ENCODE assay signal across 27 cellular contexts in genomic region chr19:37886571-37886970, GRCh38. TPM values are rescaled to one million over a fixed set of nuclear protein-coding genes. Genes with fewer than 3 reads are reported as not detected.
"Had no signal": no experiment of that assay in that cellular context is flagged by ENCODE, and none has a peak within 500 bp of the region (broad histone marks: within the 10 kb centered on the region; RNA-seq: fewer than 3 reads in every experiment).

No MANE protein-coding gene starts in this region.

- H3K9me3 ChIP-seq: testis, upper lobe of right lung, uterus, vagina had no signal

- H3K27ac ChIP-seq: stomach, suprapubic skin, testis, thoracic aorta, tibial artery, tibial nerve, transverse colon, upper lobe of left lung, upper lobe of right lung, uterus, vagina had no signal

- H3K27me3 ChIP-seq: suprapubic skin, testis, tibial nerve, upper lobe of left lung, uterus, vagina had no signal

- H3K4me1 ChIP-seq: stomach, suprapubic skin, testis, tibial artery, tibial nerve, transverse colon, upper lobe of left lung, upper lobe of right lung, uterus, vagina had no signal

- H3K36me3 ChIP-seq: stomach, suprapubic skin, thoracic aorta, tibial artery, tibial nerve, transverse colon, upper lobe of left lung, upper lobe of right lung, uterus, vagina had no signal

- H3K4me3 ChIP-seq: stomach, suprapubic skin, testis, thoracic aorta, tibial artery, tibial nerve, transverse colon, upper lobe of left lung, upper lobe of right lung, uterus, vagina had no signal

- DNase-seq: stimulated activated CD4-positive, alpha-beta T cell treated with anti-CD3 and anti-CD28 coated beads, Interleukin-2, amount 100 ng/mL, for 24 hours; stimulated activated CD4-positive, alpha-beta T cell treated with anti-CD3 and anti-CD28 coated beads, Interleukin-2, amount 100 ng/mL, for 48 hours; stimulated activated CD4-positive, alpha-beta T cell treated with anti-CD3 and anti-CD28 coated beads, Interleukin-4, amount 100 ng/mL, for 1 hour; stimulated activated CD4-positive, alpha-beta T cell treated with anti-CD3 and anti-CD28 coated beads, Interleukin-4, amount 100 ng/mL, for 24 hours; stimulated activated CD4-positive, alpha-beta T cell treated with anti-CD3 and anti-CD28 coated beads, Interleukin-4, amount 100 ng/mL, for 4 hours; stimulated activated naive B cell treated with anti-CD40 and anti-IgM and Interleukin-4, amounts not matched to agents 10 μg/mL and 1 μg/mL and 100 μg/mL, for 72 hours; stimulated activated naive CD4-positive, alpha-beta T cell; stimulated activated naive CD4-positive, alpha-beta T cell treated with Interleukin-2 at 50 U/mL for 16 hours; stimulated activated naive CD8-positive, alpha-beta T cell treated with anti-CD3 and anti-CD28 coated beads, Interleukin-15, amount 100 ng/mL, for 72 hours; stimulated activated naive CD8-positive, alpha-beta T cell treated with anti-CD3 and anti-CD28 coated beads, Interleukin-15, Interleukin-2, amounts not matched to agents 100 U/mL and 50 U/mL, for 24 hours; stomach; substantia nigra; testis; tibial artery; transverse colon; trophoblast cell; upper lobe of left lung; upper lobe of right lung; uterus had no signal

RNA-seq across cellular contexts. Expression of gene WDR87, which starts 19.8 kb away (rescaled TPM):
- total RNA-seq: subcutaneous adipose tissue, suprapubic skin, temporal lobe, thoracic aorta, tibial nerve, transverse colon, upper lobe of left lung, upper lobe of right lung, ureter, urinary bladder, uterus, vagina had no signal
